In genomic region chr3:113013593-113013992, GRCh38 we compare ENCODE assay signal across 18 cellular contexts. TPM values are rescaled to one million over a fixed set of nuclear protein-coding genes. Genes with fewer than 3 reads are reported as not detected.
DNase-seq lines count a peak whose midpoint lies in the region; ATAC-seq lines count a peak whose summit lies in the region.
"Had no signal": no experiment of that assay in that cellular context is flagged by ENCODE, and none has a peak within 500 bp of the region (broad histone marks: within the 10 kb centered on the region; RNA-seq: fewer than 3 reads in every experiment).

No MANE protein-coding gene starts in this region.

- CTCF ChIA-PET in activated naive CD4-positive, alpha-beta T cell treated with anti-CD3 and anti-CD28 coated beads, Interleukin-2, amount 10 ng/mL, durations not matched to agents 7 days and 5 days (lab: Charles Lee), result no interaction called here

- ATAC-seq in activated naive CD4-positive, alpha-beta T cell treated with anti-CD3 and anti-CD28 coated beads, Interleukin-2, amount 50 U/mL, for 72 hours, result no peak
- no peak for ATAC-seq in activated naive CD8-positive, alpha-beta T cell treated with anti-CD3 and anti-CD28 coated beads, Interleukin-2, amount 50 U/mL, for 24 hours
- no peak for ATAC-seq in stimulated activated effector memory CD8-positive, alpha-beta T cell treated with anti-CD3 and anti-CD28 coated beads, Interleukin-12 subunit alpha, Interleukin-12 subunit beta, amount 100 ng/mL, for 72 hours
- ATAC-seq in HG03196 (IDR thresholded peaks at IDR 0.05; ENCODE audit: unreplicated experiment), result no peak
- ATAC-seq: Panc1, Right ventricle myocardium inferior had no signal

- H3K4me3 ChIP-seq in Jurkat, Clone E6-1 (ENCODE audit: low read length), result no peak overlapping the region
- H3K4me3 ChIP-seq: BLaER1 had no signal

- peak overlapping the region; percentile 66 for H3K27ac Mint-ChIP-seq in activated naive CD4-positive, alpha-beta T cell treated with anti-CD3 and anti-CD28 coated beads, Interleukin-2, amount 10 ng/mL, durations not matched to agents 7 days and 5 days
- peak overlapping the region in 1 of 2 donors; percentile 45 for H3K27ac Mint-ChIP-seq in activated naive CD4-positive, alpha-beta T cell treated with anti-CD3 and anti-CD28 coated beads, Interleukin-2, amount 50 U/mL, for 72 hours
- peak overlapping the region; percentile 52 for H3K27ac Mint-ChIP-seq in activated naive CD8-positive, alpha-beta T cell treated with anti-CD3 and anti-CD28 coated beads, Interleukin-2, amount 50 U/mL, for 24 hours
- peak overlapping the region; percentile 66 for H3K27ac Mint-ChIP-seq in stimulated activated effector memory CD8-positive, alpha-beta T cell treated with anti-CD3 and anti-CD28 coated beads, Interleukin-12 subunit alpha, Interleukin-12 subunit beta, amount 100 ng/mL, for 72 hours

- peaks cover 45% of the 10 kb centered on the region for H3K4me1 Mint-ChIP-seq in activated naive CD4-positive, alpha-beta T cell treated with anti-CD3 and anti-CD28 coated beads, Interleukin-2, amount 10 ng/mL, durations not matched to agents 7 days and 5 days
- H3K4me1 Mint-ChIP-seq in activated naive CD8-positive, alpha-beta T cell treated with anti-CD3 and anti-CD28 coated beads, Interleukin-2, amount 50 U/mL, for 24 hours, result peaks cover 59% of the 10 kb centered on the region
- peaks cover 34% of the 10 kb centered on the region for H3K4me1 Mint-ChIP-seq in stimulated activated effector memory CD8-positive, alpha-beta T cell treated with anti-CD3 and anti-CD28 coated beads, Interleukin-12 subunit alpha, Interleukin-12 subunit beta, amount 100 ng/mL, for 72 hours

- H3K27me3 Mint-ChIP-seq in activated naive CD4-positive, alpha-beta T cell treated with anti-CD3 and anti-CD28 coated beads, Interleukin-2, amount 10 ng/mL, durations not matched to agents 7 days and 5 days, result no peaks in the 10 kb centered on the region
- no peaks in the 10 kb centered on the region for H3K27me3 Mint-ChIP-seq in activated naive CD8-positive, alpha-beta T cell treated with anti-CD3 and anti-CD28 coated beads, Interleukin-2, amount 50 U/mL, for 24 hours

- H3K4me3 Mint-ChIP-seq in activated naive CD4-positive, alpha-beta T cell treated with anti-CD3 and anti-CD28 coated beads, Interleukin-2, amount 10 ng/mL, durations not matched to agents 7 days and 5 days, result no peak overlapping the region
- H3K4me3 Mint-ChIP-seq in activated naive CD8-positive, alpha-beta T cell treated with anti-CD3 and anti-CD28 coated beads, Interleukin-2, amount 50 U/mL, for 24 hours, result no peak overlapping the region
- no peak overlapping the region for H3K4me3 Mint-ChIP-seq in stimulated activated effector memory CD8-positive, alpha-beta T cell treated with anti-CD3 and anti-CD28 coated beads, Interleukin-12 subunit alpha, Interleukin-12 subunit beta, amount 100 ng/mL, for 72 hours

- H3K9me3 Mint-ChIP-seq in activated naive CD4-positive, alpha-beta T cell treated with anti-CD3 and anti-CD28 coated beads, Interleukin-2, amount 10 ng/mL, durations not matched to agents 7 days and 5 days, result no peaks in the 10 kb centered on the region
- H3K9me3 Mint-ChIP-seq in activated naive CD4-positive, alpha-beta T cell treated with anti-CD3 and anti-CD28 coated beads, Interleukin-2, amount 50 U/mL, for 72 hours, result no peaks in the 10 kb centered on the region
- no peaks in the 10 kb centered on the region for H3K9me3 Mint-ChIP-seq in activated naive CD8-positive, alpha-beta T cell treated with anti-CD3 and anti-CD28 coated beads, Interleukin-2, amount 50 U/mL, for 24 hours
- no peaks in the 10 kb centered on the region for H3K9me3 Mint-ChIP-seq in stimulated activated effector memory CD8-positive, alpha-beta T cell treated with anti-CD3 and anti-CD28 coated beads, Interleukin-12 subunit alpha, Interleukin-12 subunit beta, amount 100 ng/mL, for 72 hours

- peaks cover 63% of the 10 kb centered on the region for H3K36me3 Mint-ChIP-seq in activated naive CD4-positive, alpha-beta T cell treated with anti-CD3 and anti-CD28 coated beads, Interleukin-2, amount 10 ng/mL, durations not matched to agents 7 days and 5 days
- H3K36me3 Mint-ChIP-seq in activated naive CD4-positive, alpha-beta T cell treated with anti-CD3 and anti-CD28 coated beads, Interleukin-2, amount 50 U/mL, for 72 hours, result peaks cover 46 to 82% of the 10 kb centered on the region in 2 donors
- H3K36me3 Mint-ChIP-seq in activated naive CD8-positive, alpha-beta T cell treated with anti-CD3 and anti-CD28 coated beads, Interleukin-2, amount 50 U/mL, for 24 hours (ENCODE audit: low read depth), result peaks cover 66% of the 10 kb centered on the region
- H3K36me3 Mint-ChIP-seq in stimulated activated effector memory CD8-positive, alpha-beta T cell treated with anti-CD3 and anti-CD28 coated beads, Interleukin-12 subunit alpha, Interleukin-12 subunit beta, amount 100 ng/mL, for 72 hours, result peaks cover 98% of the 10 kb centered on the region

- no peak for DNase-seq in activated naive CD4-positive, alpha-beta T cell treated with anti-CD3 and anti-CD28 coated beads, Interleukin-2, amount 10 ng/mL, durations not matched to agents 7 days and 5 days
- no peak for DNase-seq in activated naive CD4-positive, alpha-beta T cell treated with anti-CD3 and anti-CD28 coated beads, Interleukin-2, amount 50 U/mL, for 72 hours (ENCODE audit: low spot score in 2 of 2)
- DNase-seq in Jurkat, Clone E6-1 (ENCODE audit: low read depth, low spot score), result peak; percentile 27
- no peak for DNase-seq in activated naive CD8-positive, alpha-beta T cell treated with anti-CD3 and anti-CD28 coated beads, Interleukin-2, amount 50 U/mL, for 24 hours
- DNase-seq in stimulated activated effector memory CD8-positive, alpha-beta T cell treated with anti-CD3 and anti-CD28 coated beads, Interleukin-12 subunit alpha, Interleukin-12 subunit beta, amount 100 ng/mL, for 72 hours (ENCODE audit: low spot score in 2 of 2), result no peak
- no peak for DNase-seq in activated gamma-delta T cell treated with Interleukin-2 at 50 U/mL for 16 hours
- DNase-seq: DMS53, H7, IMR-90, NCI-H1417 treated with DMSO at 0.1 percent for 48 hours, NCI-H2029, NCI-H510A treated with DMSO at 0.1 percent for 48 hours had no signal

RNA-seq across cellular contexts. Expression of gene GTPBP8, which starts 22.8 kb away (rescaled TPM):
- 10 to 100 TPM; 21.6 to 30.8 TPM for total RNA-seq in activated naive CD4-positive, alpha-beta T cell treated with anti-CD3 and anti-CD28 coated beads, Interleukin-2, amount 50 U/mL, for 72 hours
- 25.9 TPM for polyA plus RNA-seq in Jurkat, Clone E6-1 (2012; ENCODE audit: insufficient read depth, insufficient read length)

RNA-seq across cellular contexts. Expression of gene CD200R1, which starts 38.7 kb away (rescaled TPM):
- 1 to 10 TPM; 2.4 to 3.5 TPM for total RNA-seq in activated naive CD4-positive, alpha-beta T cell treated with anti-CD3 and anti-CD28 coated beads, Interleukin-2, amount 50 U/mL, for 72 hours
- polyA plus RNA-seq in Jurkat, Clone E6-1 (2012; ENCODE audit: insufficient read depth, insufficient read length), result not detected
- total RNA-seq: HT-29, LHCN-M2 had no signal
